Comparison of ENCODE assay signal across 27 cellular contexts in the genomic region with DNA sequence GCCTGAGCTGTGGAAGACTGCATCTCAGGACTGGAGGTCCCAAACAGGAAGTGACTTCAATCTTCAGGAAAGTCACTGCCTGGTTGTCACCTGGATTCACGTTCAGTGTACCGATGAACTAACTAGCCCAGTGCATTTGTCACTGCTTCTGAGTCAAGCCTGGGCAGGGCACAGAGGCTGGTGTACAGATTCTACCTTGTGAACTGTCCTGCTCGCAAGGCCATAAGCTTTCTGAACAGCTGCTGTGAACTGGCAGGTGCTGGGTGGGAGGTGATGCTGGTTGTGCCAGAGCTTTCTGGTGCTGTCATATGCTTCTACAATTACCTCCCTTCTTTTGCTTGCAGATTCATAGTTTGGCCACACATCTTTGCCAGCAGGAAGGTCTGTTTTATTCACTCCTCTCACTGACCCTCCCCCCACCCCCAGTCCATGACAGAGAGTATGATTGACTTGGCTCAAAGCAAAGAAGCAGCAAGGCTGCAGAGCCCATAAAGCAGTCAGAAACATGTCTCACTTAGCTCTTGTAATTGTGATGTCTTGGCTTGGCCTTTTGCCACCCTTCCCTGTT. TPM values are rescaled to one million over a fixed set of nuclear protein-coding genes. Genes with fewer than 3 reads are reported as not detected.
"Had no signal": no experiment of that assay in that cellular context is flagged by ENCODE, and none has a peak within 500 bp of the region (broad histone marks: within the 10 kb centered on the region; RNA-seq: fewer than 3 reads in every experiment).

No MANE protein-coding gene starts in this region.

- H3K27ac ChIP-seq: adrenal gland had no signal

- FAIRE-seq: RCC 7860 had no signal

- H3K9me3 Mint-ChIP-seq: activated naive CD8-positive, alpha-beta T cell treated with anti-CD3 and anti-CD28 coated beads, Interleukin-2, amount 10 ng/mL, durations not matched to agents 7 days and 5 days; T-helper 1 cell treated with Interleukin-12 subunit alpha and Interleukin-12 subunit beta and Interleukin-4 antibody, amounts not matched to agents 30 μg/mL and 1 μg/mL, for 36 hours; WTC11 had no signal

- H3K36me3 Mint-ChIP-seq: activated naive CD8-positive, alpha-beta T cell treated with anti-CD3 and anti-CD28 coated beads, Interleukin-2, amount 10 ng/mL, durations not matched to agents 7 days and 5 days; WTC11 had no signal

- H3K27ac Mint-ChIP-seq: activated CD8-positive, alpha-beta T cell treated with anti-CD3 and anti-CD28 coated beads, Interleukin-2, amount 10 ng/mL, durations not matched to agents 7 days and 5 days; activated naive CD8-positive, alpha-beta T cell treated with anti-CD3 and anti-CD28 coated beads, Interleukin-2, amount 10 ng/mL, durations not matched to agents 7 days and 5 days; T-helper 1 cell treated with Interleukin-12 subunit alpha and Interleukin-12 subunit beta and Interleukin-4 antibody, amounts not matched to agents 30 μg/mL and 1 μg/mL, for 36 hours; WTC11 had no signal

- ATAC-seq: activated CD8-positive, alpha-beta T cell treated with anti-CD3 and anti-CD28 coated beads, Interleukin-2, amount 10 ng/mL, durations not matched to agents 7 days and 5 days; WTC11 had no signal

- H3K4me3 Mint-ChIP-seq: activated CD8-positive, alpha-beta T cell treated with anti-CD3 and anti-CD28 coated beads, Interleukin-2, amount 10 ng/mL, durations not matched to agents 7 days and 5 days; activated naive CD8-positive, alpha-beta T cell treated with anti-CD3 and anti-CD28 coated beads, Interleukin-2, amount 10 ng/mL, durations not matched to agents 7 days and 5 days; T-helper 1 cell treated with Interleukin-12 subunit alpha and Interleukin-12 subunit beta and Interleukin-4 antibody, amounts not matched to agents 30 μg/mL and 1 μg/mL, for 36 hours; WTC11 had no signal

- H3K4me3 ChIP-seq: adrenal gland had no signal

- H3K9me3 ChIP-seq: adrenal gland had no signal

- H3K4me1 Mint-ChIP-seq: activated naive CD8-positive, alpha-beta T cell treated with anti-CD3 and anti-CD28 coated beads, Interleukin-2, amount 10 ng/mL, durations not matched to agents 7 days and 5 days; WTC11 had no signal

- DNase-seq: activated CD4-positive, alpha-beta T cell treated with anti-CD3 and anti-CD28 coated beads for 48 hours; activated CD4-positive, alpha-beta T cell treated with anti-CD3 and anti-CD28 coated beads, Interleukin-2, amount 50 U/mL, for 4 hours; activated CD4-positive, CD25-positive, alpha-beta regulatory T cell treated with anti-CD3 and anti-CD28 coated beads, Interleukin-2, amount 50 U/mL, for 72 hours; activated CD8-positive, alpha-beta memory T cell treated with anti-CD3 and anti-CD28 coated beads, Interleukin-2, amount 50 U/mL, for 48 hours; activated CD8-positive, alpha-beta T cell treated with anti-CD3 and anti-CD28 coated beads, Interleukin-2, amount 10 ng/mL, durations not matched to agents 7 days and 5 days; activated naive CD4-positive, alpha-beta T cell treated with anti-CD3 and anti-CD28 coated beads, Interleukin-2, amount 50 U/mL, for 16 hours; activated naive CD8-positive, alpha-beta T cell treated with anti-CD3 and anti-CD28 coated beads, Interleukin-2, amount 10 ng/mL, durations not matched to agents 7 days and 5 days; activated T-cell treated with anti-CD3 and anti-CD28 coated beads, Interleukin-2, amount 50 U/mL, for 1 hour; adrenal gland; anterior cingulate cortex; KG1; MV-4-11; NCI-H1092 treated with DMSO at 0.1 percent for 48 hours; NCI-H1417 treated with DMSO at 0.1 percent for 48 hours; NCI-H187 treated with DMSO at 0.1 percent for 48 hours; NCI-H2081 treated with DMSO at 0.1 percent for 48 hours; NCI-H446; NCI-H524; NCI-H748 treated with DMSO at 0.1 percent for 48 hours; OCI-M1; SHP77 had no signal

- H3K4me1 ChIP-seq: adrenal gland had no signal

RNA-seq across cellular contexts. Expression of a gene that starts 40.5 kb away (rescaled TPM):
- total RNA-seq: activated CD8-positive, alpha-beta T cell treated with anti-CD3 and anti-CD28 coated beads, Interleukin-2, amount 10 ng/mL, durations not matched to agents 7 days and 5 days; activated naive CD8-positive, alpha-beta T cell treated with anti-CD3 and anti-CD28 coated beads, Interleukin-2, amount 10 ng/mL, durations not matched to agents 7 days and 5 days; chondrocyte; MCF 10A; SK-MEL-5 had no signal
